Comparison of ENCODE assay signal across 1 cellular context in genomic region chr6:31366693-31367470, GRCh38.
TF ChIP-seq lines count a peak whose summit lies in the region.

No MANE protein-coding gene starts in this region.

TF ChIP-seq in HepG2, 621 proteins besides CTCF, POLR2A, EP300 and RAD21 (continued from another document and continues in another):
- TF ChIP-seq PLSCR1 (CRISPR knock-in tag; IDR thresholded peaks at IDR 0.05; ENCODE audit: borderline replicate concordance) (no peak), ZBTB14 (CRISPR knock-in tag; IDR thresholded peaks at IDR 0.05) (no peak), JDP2 (CRISPR knock-in tag; IDR thresholded peaks at IDR 0.05; ENCODE audit: borderline replicate concordance) (no peak), ZGPAT (CRISPR knock-in tag; IDR thresholded peaks at IDR 0.05) (peak; percentile 56; the same call in 1 of the 2 replicates), TFDP1 (CRISPR knock-in tag; IDR thresholded peaks at IDR 0.05; ENCODE audit: borderline replicate concordance) (no peak), MAX (IDR thresholded peaks at IDR 0.05) (peak; percentile 34; the same call in 1 of the 2 replicates), KAT2B (IDR thresholded peaks at IDR 0.05; ENCODE audit: borderline replicate concordance, low read depth, low read length) (no peak), KAT7 (CRISPR knock-in tag; IDR thresholded peaks at IDR 0.05; ENCODE audit: borderline replicate concordance) (0 out of 2 replicates have a peak, but pooled peaks have one; percentile 33), HNF4A (CRISPR knock-in tag; IDR thresholded peaks at IDR 0.05) (no peak), ZNF850 (CRISPR knock-in tag; conservative IDR thresholded peaks at IDR 0.05) (no peak), ZNF883 (CRISPR knock-in tag; IDR thresholded peaks at IDR 0.05; ENCODE audit: not compliant biosample characterization) (peak; percentile 37), ZFX (CRISPR knock-in tag; IDR thresholded peaks at IDR 0.05; ENCODE audit: low read depth) (peak; percentile 38; the same call in 1 of the 2 replicates), ZNF264 (CRISPR knock-in tag; IDR thresholded peaks at IDR 0.05) (no peak), ATRX (CRISPR knock-in tag; IDR thresholded peaks at IDR 0.05; ENCODE audit: borderline replicate concordance) (no peak), ZBTB7A (CRISPR knock-in tag; IDR thresholded peaks at IDR 0.05) (no peak), ZFP1 (CRISPR knock-in tag; IDR thresholded peaks at IDR 0.05) (no peak), ARID2 (CRISPR knock-in tag; IDR thresholded peaks at IDR 0.05; ENCODE audit: borderline replicate concordance) (no peak), SMC3 (IDR thresholded peaks at IDR 0.05; ENCODE audit: low read length) (peak; percentile 95), ZNF230 (CRISPR knock-in tag; IDR thresholded peaks at IDR 0.05) (no peak), HCFC1 (IDR thresholded peaks at IDR 0.05; ENCODE audit: low read depth, low read length) (no peak), ZNF207 (IDR thresholded peaks at IDR 0.05; ENCODE audit: borderline replicate concordance) (no peak), KLF16 (CRISPR knock-in tag; IDR thresholded peaks at IDR 0.05) (peak in 1 of 2 experiments; percentile 62; a peak in 1 of 4 replicates), ZBTB26 (CRISPR knock-in tag; IDR thresholded peaks at IDR 0.05; ENCODE audit: borderline replicate concordance) (no peak), HOXD1 (CRISPR knock-in tag; IDR thresholded peaks at IDR 0.05) (no peak), ZNF275 (CRISPR knock-in tag; IDR thresholded peaks at IDR 0.05; ENCODE audit: borderline replicate concordance) (no peak), TBP (CRISPR knock-in tag; IDR thresholded peaks at IDR 0.05) (no peak), LRRFIP1 (CRISPR knock-in tag; conservative IDR thresholded peaks at IDR 0.05) (no peak), IKZF1 (IDR thresholded peaks at IDR 0.05) (no peak), KDM2A (CRISPR knock-in tag; IDR thresholded peaks at IDR 0.05; ENCODE audit: borderline replicate concordance, low read depth) (peak; percentile 74; the same call in 1 of the 2 replicates), PHF5A (CRISPR knock-in tag; IDR thresholded peaks at IDR 0.05; ENCODE audit: low read depth, unreplicated experiment) (no peak), HMGXB4 (CRISPR knock-in tag; IDR thresholded peaks at IDR 0.05; ENCODE audit: borderline replicate concordance in 1 of 2, low read depth in 1 of 2) (peak; percentile 64 to 90; a peak in 3 of 4 replicates), SIX4 (CRISPR knock-in tag; IDR thresholded peaks at IDR 0.05) (no peak), SP5 (CRISPR knock-in tag; IDR thresholded peaks at IDR 0.05; ENCODE audit: borderline replicate concordance, low read depth) (no peak), YY1 (IDR thresholded peaks at IDR 0.05; ENCODE audit: insufficient read depth, insufficient replicate concordance, low read depth, low read length) (peak; percentile 51), ZNF460 (CRISPR knock-in tag; IDR thresholded peaks at IDR 0.05; ENCODE audit: borderline replicate concordance) (no peak), MXD1 (CRISPR knock-in tag; IDR thresholded peaks at IDR 0.05) (no peak), FOXO1 (CRISPR knock-in tag; IDR thresholded peaks at IDR 0.05) (peak; percentile 65; the same call in 1 of the 2 replicates), TMF1 (CRISPR knock-in tag; IDR thresholded peaks at IDR 0.05; ENCODE audit: low read depth) (no peak), ZNF280D (CRISPR knock-in tag; IDR thresholded peaks at IDR 0.05) (no peak), GATAD2A (CRISPR knock-in tag; IDR thresholded peaks at IDR 0.05) (peak; percentile 63), MYC (CRISPR knock-in tag; IDR thresholded peaks at IDR 0.05; ENCODE audit: borderline replicate concordance) (peak; percentile 53; the same call in 1 of the 2 replicates), ZNF691 (CRISPR knock-in tag; IDR thresholded peaks at IDR 0.05; ENCODE audit: borderline replicate concordance, low read depth) (peak; percentile 74; the same call in 1 of the 2 replicates), NFATC3 (CRISPR knock-in tag; IDR thresholded peaks at IDR 0.05) (no peak), ZNF326 (CRISPR knock-in tag; IDR thresholded peaks at IDR 0.05; ENCODE audit: borderline replicate concordance) (no peak), ELF3 (CRISPR knock-in tag; IDR thresholded peaks at IDR 0.05) (peak; percentile 56; the same call in 1 of the 2 replicates), MAZ (IDR thresholded peaks at IDR 0.05; ENCODE audit: borderline replicate concordance, low read depth, low read length) (0 out of 2 replicates have a peak, but pooled peaks have one; percentile 17), MAZ (CRISPR knock-in tag; IDR thresholded peaks at IDR 0.05; ENCODE audit: low read depth) (0 out of 2 replicates have a peak, but pooled peaks have one; percentile 34), NBN (conservative IDR thresholded peaks at IDR 0.05) (no peak), AHR (CRISPR knock-in tag; IDR thresholded peaks at IDR 0.05) (peak; percentile 60; the same call in 1 of the 2 replicates), KLF15 (CRISPR knock-in tag; IDR thresholded peaks at IDR 0.05; ENCODE audit: borderline replicate concordance) (no peak), ZNF101 (CRISPR knock-in tag; IDR thresholded peaks at IDR 0.05; ENCODE audit: borderline replicate concordance, low read depth) (no peak)
